In genomic region chr12:31966558-31967205, GRCh38 we compare ENCODE assay signal across 12 cellular contexts. TPM values are rescaled to one million over a fixed set of nuclear protein-coding genes. Genes with fewer than 3 reads are reported as not detected.
A peak's percentile ranks its signal among the peaks of the same experiment; 100 is the strongest.
DNase-seq lines count a peak whose midpoint lies in the region; ATAC-seq, FAIRE-seq and TF ChIP-seq lines count a peak whose summit lies in the region.
"Had no signal": no experiment of that assay in that cellular context is flagged by ENCODE, and none has a peak within 500 bp of the region (broad histone marks: within the 10 kb centered on the region; RNA-seq: fewer than 3 reads in every experiment).

No MANE protein-coding gene starts in this region.

- H3K79me2 ChIP-seq in Loucy (ENCODE audit: insufficient read depth, low read length) (peaks cover 99% of the 10 kb centered on the region), MM.1S (ENCODE audit: low read length) (peaks cover 95% of the 10 kb centered on the region)

- H3K9me2 ChIP-seq in Loucy (replicated peaks; ENCODE audit: low read depth, low read length) (no peaks in the 10 kb centered on the region), MM.1S (replicated peaks; ENCODE audit: insufficient read depth, low read length) (no peaks in the 10 kb centered on the region)

- no peak for FAIRE-seq in frontal cortex (lab: Jason Lieb, UNC)
- FAIRE-seq: keratinocyte had no signal

- peaks cover 45 to 90% (median 61%) of the 10 kb centered on the region in 3 donors for H3K36me3 Mint-ChIP-seq in CD8-positive, alpha-beta memory T cell
- peaks cover 100% of the 10 kb centered on the region for H3K36me3 Mint-ChIP-seq in nephron progenitor cell (ENCODE audit: low read depth)

- H4K20me1 ChIP-seq in Loucy (ENCODE audit: insufficient read depth, low read length, poor library complexity, severe bottlenecking) = peaks cover 50% of the 10 kb centered on the region
- no peaks in the 10 kb centered on the region for H4K20me1 ChIP-seq in MM.1S (ENCODE audit: insufficient read depth, low read length)

- peaks cover 79 to 99% (median 99%) of the 10 kb centered on the region in 3 donors for H3K4me1 Mint-ChIP-seq in CD8-positive, alpha-beta memory T cell
- peaks cover 21% of the 10 kb centered on the region for H3K4me1 Mint-ChIP-seq in nephron progenitor cell

- peak overlapping the region; percentile 90 to 98 (median 96) for H3K27ac Mint-ChIP-seq in CD8-positive, alpha-beta memory T cell
- peak overlapping the region; percentile 48 for H3K27ac Mint-ChIP-seq in nephron progenitor cell

- H3K9ac ChIP-seq in Loucy (ENCODE audit: low read depth, low read length, poor library complexity, severe bottlenecking) (peak overlapping the region; percentile 20), MM.1S (ENCODE audit: low read length) (no peak overlapping the region)

- H3K27me3 ChIP-seq in CD8-positive, alpha-beta memory T cell (ENCODE audit: insufficient read depth, low read length, poor library complexity, severe bottlenecking) = no peaks in the 10 kb centered on the region
- H3K27me3 ChIP-seq in Loucy (ENCODE audit: insufficient read depth, low read length, poor library complexity, severe bottlenecking) (no peaks in the 10 kb centered on the region), MM.1S (replicated peaks; ENCODE audit: insufficient read depth, low read length) (no peaks in the 10 kb centered on the region)
- H3K27me3 ChIP-seq in effector memory CD4-positive, alpha-beta T cell (replicated peaks; ENCODE audit: control insufficient read depth, insufficient read depth, low read length, poor library complexity, severe bottlenecking) = no peaks in the 10 kb centered on the region

- H3K4me1 ChIP-seq in CD8-positive, alpha-beta memory T cell (ENCODE audit: insufficient read depth, low read length) = peaks cover 87% of the 10 kb centered on the region
- peaks cover 43% of the 10 kb centered on the region for H3K4me1 ChIP-seq in Loucy (ENCODE audit: insufficient read depth, low read length, poor library complexity, severe bottlenecking)
- peaks cover 26% of the 10 kb centered on the region for H3K4me1 ChIP-seq in effector memory CD4-positive, alpha-beta T cell (ENCODE audit: control insufficient read depth, insufficient read depth, low read length, poor library complexity, severe bottlenecking)
- H3K4me1 ChIP-seq in MM.1S (ENCODE audit: low read length) = 0 out of 2 replicates have a peak, but pooled peaks cover under 1% of the 10 kb centered on the region

- H3K4me3 Mint-ChIP-seq in CD8-positive, alpha-beta memory T cell = peak overlapping the region; percentile 85 to 100 (median 96)
- H3K4me3 Mint-ChIP-seq in nephron progenitor cell = no peak overlapping the region

- H3K27me3 Mint-ChIP-seq in CD8-positive, alpha-beta memory T cell = no peaks in the 10 kb centered on the region
- H3K27me3 Mint-ChIP-seq in nephron progenitor cell (ENCODE audit: low read depth, poor library complexity) = peaks cover 7% of the 10 kb centered on the region

- H3K4me3 ChIP-seq in CD8-positive, alpha-beta memory T cell (ENCODE audit: low read length) = peak overlapping the region; percentile 30
- H3K4me3 ChIP-seq in Loucy (ENCODE audit: low read length, poor library complexity, severe bottlenecking) (peak overlapping the region; percentile 41), MM.1S (ENCODE audit: low read length) (no peak overlapping the region)
- H3K4me3 ChIP-seq in effector memory CD4-positive, alpha-beta T cell (ENCODE audit: insufficient read depth, low read depth, low read length, poor library complexity, severe bottlenecking) = peak overlapping the region; percentile 19

- H3K27ac ChIP-seq in CD8-positive, alpha-beta memory T cell (ENCODE audit: low read depth, low read length) = peak overlapping the region; percentile 19
- H3K27ac ChIP-seq in effector memory CD4-positive, alpha-beta T cell (ENCODE audit: insufficient read depth, low read length, poor library complexity, severe bottlenecking) = peak overlapping the region; percentile 55
- no peak overlapping the region for H3K27ac ChIP-seq in MM.1S (ENCODE audit: low read length)

- CTCF ChIA-PET in CD8-positive, alpha-beta memory T cell (lab: Charles Lee) = interaction anchor here (1.2 to 1.5 kb wide), 2 partner anchors 69 to 789 kb away, joined by 3 to 6 read pairs; partner anchors contain the start of gene YARS2

- ATAC-seq in GM19023 (IDR thresholded peaks at IDR 0.05; ENCODE audit: unreplicated experiment) = no peak
- ATAC-seq: HCT116 had no signal

- H3K36me3 ChIP-seq in CD8-positive, alpha-beta memory T cell (ENCODE audit: insufficient read depth, low read length) = peaks cover 45% of the 10 kb centered on the region
- peaks cover 35% of the 10 kb centered on the region for H3K36me3 ChIP-seq in Loucy (ENCODE audit: insufficient read depth, low read length)
- peaks cover 44% of the 10 kb centered on the region for H3K36me3 ChIP-seq in effector memory CD4-positive, alpha-beta T cell (ENCODE audit: control insufficient read depth, insufficient read depth, low read length)
- H3K36me3 ChIP-seq in MM.1S (replicated peaks; ENCODE audit: insufficient read depth, low read length) = peaks cover 52% of the 10 kb centered on the region

- H3F3A ChIP-seq in Loucy (ENCODE audit: low read depth) = no peaks in the 10 kb centered on the region
- no peaks in the 10 kb centered on the region for H3F3A ChIP-seq in MM.1S (ENCODE audit: insufficient read depth, low read length)

- POLR2A ChIA-PET in CD8-positive, alpha-beta memory T cell (lab: Charles Lee) = interaction anchor here (0.9 to 2.0 kb wide), 2 partner anchors 19 to 234 kb away, joined by 3 to 4 read pairs; no protein-coding TSS in a partner anchor

- H3K9me3 ChIP-seq in CD8-positive, alpha-beta memory T cell (ENCODE audit: low read length) = peaks cover 6% of the 10 kb centered on the region
- peaks cover 5% of the 10 kb centered on the region for H3K9me3 ChIP-seq in Loucy (ENCODE audit: insufficient read depth, low read depth, low read length)
- H3K9me3 ChIP-seq in effector memory CD4-positive, alpha-beta T cell (ENCODE audit: control insufficient read depth, low read length) = no peaks in the 10 kb centered on the region
- H3K9me3 ChIP-seq in MM.1S (replicated peaks; ENCODE audit: insufficient read depth, low read length) = no peaks in the 10 kb centered on the region

- TF ChIP-seq CTCF in Loucy (conservative IDR thresholded peaks at IDR 0.05; ENCODE audit: low read length) (no peak), nephron progenitor cell (IDR thresholded peaks at IDR 0.05) (no peak), MM.1S (IDR thresholded peaks at IDR 0.05; ENCODE audit: low read length) (no peak)

- peaks cover 0 to 3% (median 0%) of the 10 kb centered on the region in 5 donors for H3K9me3 Mint-ChIP-seq in CD8-positive, alpha-beta memory T cell
- peaks cover 90% of the 10 kb centered on the region for H3K9me3 Mint-ChIP-seq in nephron progenitor cell

- H3K4me2 ChIP-seq in Loucy (ENCODE audit: low read depth, low read length, poor library complexity, severe bottlenecking) = peak overlapping the region; percentile 59
- H3K4me2 ChIP-seq in MM.1S (ENCODE audit: low read depth, low read length) = no peak overlapping the region

- H2AFZ ChIP-seq in Loucy (ENCODE audit: low read length) (no peak overlapping the region), MM.1S (ENCODE audit: low read length) (no peak overlapping the region)

- DNase-seq in CD8-positive, alpha-beta memory T cell = peak in 1 of 5 donors; percentile 8
- no peak for DNase-seq in effector memory CD4-positive, alpha-beta T cell
- DNase-seq in nephron progenitor cell = no peak
- DNase-seq in frontal cortex (ENCODE audit: low spot score in 2 of 2) = no peak
- DNase-seq in MM.1S = no peak
- DNase-seq in hypothalamus (lab: John Stamatoyannopoulos, UW) = no peak
- DNase-seq: DMS53, NCI-H2081 treated with DMSO at 0.1 percent for 48 hours had no signal

RNA-seq across cellular contexts. Expression of gene RESF1, which starts 7.5 kb away (rescaled TPM):
- total RNA-seq in CD8-positive, alpha-beta memory T cell = 10 to 100 TPM; 90.5 to 90.9 TPM
- polyA plus RNA-seq in CD8-positive, alpha-beta memory T cell = 313 TPM
- 59.1 TPM for total RNA-seq in frontal cortex
